In genomic region chr6:26233608-26234420, GRCh38 we compare ENCODE assay signal across 8 cellular contexts.
A peak's percentile ranks its signal among the peaks of the same experiment; 100 is the strongest.
DNase-seq lines count a peak whose midpoint lies in the region; ATAC-seq, FAIRE-seq and TF ChIP-seq lines count a peak whose summit lies in the region.

No MANE protein-coding gene starts in this region.

- TF ChIP-seq CTCF in MM.1S (IDR thresholded peaks at IDR 0.05; ENCODE audit: low read length) (no peak), H1 (IDR thresholded peaks at IDR 0.05; ENCODE audit: control extremely low read depth in 1 of 3, insufficient read depth in 1 of 3, low read depth in 1 of 3, low read length in 3 of 3) (no peak)

- peak overlapping the region; percentile 88 for H2BK5ac ChIP-seq in H1 (ENCODE audit: low read depth, low read length)

- H2BK12ac ChIP-seq in H1 (ENCODE audit: low read depth, low read length): peak overlapping the region; percentile 11; the same call in 1 of the 2 replicates

- no peak overlapping the region for H2BK20ac ChIP-seq in H1 (ENCODE audit: low read length)

- H3K9ac ChIP-seq in MM.1S (ENCODE audit: low read length) (peak overlapping the region; percentile 94), H1 (replicated peaks in 1 of 4; ENCODE audit: extremely low read depth in 1 of 4, low read depth in 3 of 4, low read length in 3 of 4) (peak overlapping the region; percentile 89 to 94 (median 92))

- 2% methylated on average over 34 of the region's 34 CpGs; no CpG with 5 or more reads in 1 of the 2 experiments for WGBS in H1 (ENCODE audit: extremely low coverage in 1 of 2, insufficient coverage in 1 of 2, insufficient read length in 1 of 2, insufficient replicate concordance in 2 of 2, low coverage in 1 of 2, low lambda C conversion rate in 2 of 2, missing lambda C conversion rate in 1 of 2), 2 experiments

- TF ChIP-seq POLR2A in H1 (IDR thresholded peaks at IDR 0.05; ENCODE audit: control extremely low read depth in 1 of 2, low read depth in 2 of 2, low read length in 2 of 2): peak; percentile 97 to 98

- peak overlapping the region; percentile 10 for H3K56ac ChIP-seq in H1 (replicated peaks; ENCODE audit: insufficient read length, low read depth, low read length)

- peak; percentile 83 for DNase-seq in ELR (ENCODE audit: low read depth)
- peak; percentile 90 for DNase-seq in MM.1S
- peak; percentile 80 for DNase-seq in activated CD4-positive, alpha-beta T cell treated with anti-CD3 and anti-CD28 coated beads, Interleukin-2, amount 10 ng/mL, durations not matched to agents 7 days and 5 days
- DNase-seq in H1 (ENCODE audit: low read depth in 1 of 2, low spot score in 2 of 2): no peak
- DNase-seq in stimulated activated naive CD4-positive, alpha-beta T cell treated with Interleukin-2 at 50 U/mL for 16 hours (lab: John Stamatoyannopoulos, UW): peak; percentile 57
- DNase-seq in occipital lobe (lab: John Stamatoyannopoulos, UW): no peak

- no peaks in the 10 kb centered on the region for H3K9me3 Mint-ChIP-seq in activated CD4-positive, alpha-beta T cell treated with anti-CD3 and anti-CD28 coated beads, Interleukin-2, amount 10 ng/mL, durations not matched to agents 7 days and 5 days

- H2AK5ac ChIP-seq in H1 (ENCODE audit: low read depth, low read length): no peak overlapping the region

- peak overlapping the region; percentile 72 for H4K5ac ChIP-seq in H1 (ENCODE audit: insufficient read length, low read depth, low read length)

- H3K4me3 ChIP-seq in MM.1S (ENCODE audit: low read length) (peak overlapping the region; percentile 61), H1 (ENCODE audit: extremely low read depth in 1 of 4, insufficient read depth in 2 of 4, low read depth in 3 of 4, low read length in 4 of 4) (peak overlapping the region; percentile 83 to 91 (median 88)), mononuclear cell (ENCODE audit: low read length) (peak overlapping the region; percentile 60)

- peak overlapping the region; percentile 74 for H2AFZ ChIP-seq in MM.1S (ENCODE audit: low read length)
- H2AFZ ChIP-seq in H1 (ENCODE audit: low read length): no peak overlapping the region

- H3K4ac ChIP-seq in H1 (replicated peaks; ENCODE audit: insufficient read length, low read depth, low read length): peak overlapping the region; percentile 88

- 0 out of 3 replicates have a peak, but pooled peaks of 1 of the 2 experiments have one; percentile 26 for TF ChIP-seq EP300 in H1 (IDR thresholded peaks at IDR 0.05; ENCODE audit: borderline replicate concordance in 1 of 2, low read depth in 2 of 2, low read length in 2 of 2)

- H3K9me2 ChIP-seq in MM.1S (replicated peaks; ENCODE audit: insufficient read depth, low read length): no peaks in the 10 kb centered on the region

- H3F3A ChIP-seq in MM.1S (ENCODE audit: insufficient read depth, low read length): peaks cover 35% of the 10 kb centered on the region

- H3K36me3 Mint-ChIP-seq in activated CD4-positive, alpha-beta T cell treated with anti-CD3 and anti-CD28 coated beads, Interleukin-2, amount 10 ng/mL, durations not matched to agents 7 days and 5 days (ENCODE audit: low read depth): peaks cover 5% of the 10 kb centered on the region

- H3K79me2 ChIP-seq in MM.1S (ENCODE audit: low read length) (no peaks in the 10 kb centered on the region), H1 (ENCODE audit: control insufficient read depth in 1 of 2, insufficient read depth in 2 of 2, low read length in 2 of 2) (no peaks in the 10 kb centered on the region)

- H3K27ac ChIP-seq in MM.1S (ENCODE audit: low read length): peak overlapping the region; percentile 97
- H3K27ac ChIP-seq in H1 (ENCODE audit: low read depth, low read length): peak overlapping the region; percentile 93

- H3K9me3 ChIP-seq in MM.1S (replicated peaks; ENCODE audit: insufficient read depth, low read length): no peaks in the 10 kb centered on the region
- H3K9me3 ChIP-seq in H1 (ENCODE audit: insufficient read depth in 2 of 2, low read depth in 1 of 2, low read length in 1 of 2): no peaks in the 10 kb centered on the region
- no peaks in the 10 kb centered on the region for H3K9me3 ChIP-seq in mononuclear cell (ENCODE audit: low read depth, low read length)

- H2BK120ac ChIP-seq in H1 (replicated peaks; ENCODE audit: low read depth, low read length): peak overlapping the region; percentile 58

- CTCF ChIA-PET in activated CD4-positive, alpha-beta T cell treated with anti-CD3 and anti-CD28 coated beads, Interleukin-2, amount 10 ng/mL, durations not matched to agents 7 days and 5 days (lab: Charles Lee): interaction anchor here (0.7 to 3.9 kb wide), 9 partner anchors 9 to 190 kb away, joined by 3 to 28 read pairs (median 5); a partner anchor contains a TSS
- CTCF ChIA-PET in H1 (lab: Charles Lee; ENCODE audit: partially characterized antibody): interaction anchor here (0.7 to 2.8 kb wide), 7 partner anchors 8 to 45 kb away, joined by 3 to 10 read pairs (median 4); a partner anchor contains a TSS

- H4K20me1 ChIP-seq in MM.1S (ENCODE audit: insufficient read depth, low read length) (no peaks in the 10 kb centered on the region), H1 (replicated peaks in 1 of 2; ENCODE audit: control insufficient read depth in 1 of 2, insufficient read depth in 2 of 2, low read length in 2 of 2) (no peaks in the 10 kb centered on the region)

- 0 out of 4 replicates have a peak, but pooled peaks of 1 of the 2 experiments have one; percentile 1 for TF ChIP-seq RAD21 in H1 (IDR thresholded peaks at IDR 0.05 in 1 of 2, conservative IDR thresholded peaks at IDR 0.05 in 1 of 2; ENCODE audit: low read depth in 2 of 2, low read length in 2 of 2)

- no peak overlapping the region for H3K14ac ChIP-seq in H1 (ENCODE audit: insufficient read length)

- H3K36me3 ChIP-seq in MM.1S (replicated peaks; ENCODE audit: insufficient read depth, low read length) (no peaks in the 10 kb centered on the region), H1 (ENCODE audit: control insufficient read depth in 2 of 4, insufficient read depth in 4 of 4, low read length in 3 of 4) (no peaks in the 10 kb centered on the region)

- peak overlapping the region; percentile 77 for H4K91ac ChIP-seq in H1 (replicated peaks; ENCODE audit: insufficient read length, low read length)

- peak overlapping the region; percentile 76 for H3K18ac ChIP-seq in H1 (ENCODE audit: extremely low read depth, low read length)

- no peaks in the 10 kb centered on the region for H3K79me1 ChIP-seq in H1 (ENCODE audit: low read depth, low read length)

- H3K4me1 ChIP-seq in MM.1S (ENCODE audit: low read length) (peaks cover 3% of the 10 kb centered on the region; the same call in 1 of the 2 replicates), H1 (replicated peaks in 1 of 4; ENCODE audit: control insufficient read depth in 3 of 4, insufficient read depth in 4 of 4, low read length in 3 of 4) (peaks cover 0 to 3% (median 0%) of the 10 kb centered on the region in 4 experiments; a peak in 3 of 7 replicates), mononuclear cell (ENCODE audit: insufficient read depth, low read length) (peaks cover 30% of the 10 kb centered on the region)

- H3K4me1 Mint-ChIP-seq in activated CD4-positive, alpha-beta T cell treated with anti-CD3 and anti-CD28 coated beads, Interleukin-2, amount 10 ng/mL, durations not matched to agents 7 days and 5 days: peaks cover 57% of the 10 kb centered on the region

- H3K4me2 ChIP-seq in MM.1S (ENCODE audit: low read depth, low read length) (peak overlapping the region; percentile 80), H1 (ENCODE audit: insufficient read depth in 1 of 2, low read depth in 2 of 2, low read length in 2 of 2) (peak overlapping the region; percentile 68 to 79)

- peak; percentile 42 for ATAC-seq in GM21825 (IDR thresholded peaks at IDR 0.05; ENCODE audit: unreplicated experiment)

- H3K27me3 ChIP-seq in MM.1S (replicated peaks; ENCODE audit: insufficient read depth, low read length): no peaks in the 10 kb centered on the region
- H3K27me3 ChIP-seq in H1 (replicated peaks in 1 of 4; ENCODE audit: control insufficient read depth in 3 of 4, extremely low read depth in 1 of 4, insufficient read depth in 3 of 4, low read length in 3 of 4): no peaks in the 10 kb centered on the region
- H3K27me3 ChIP-seq in mononuclear cell (ENCODE audit: insufficient read depth, low read length): no peaks in the 10 kb centered on the region

- POLR2A ChIA-PET in activated CD4-positive, alpha-beta T cell treated with anti-CD3 and anti-CD28 coated beads, Interleukin-2, amount 10 ng/mL, durations not matched to agents 7 days and 5 days (lab: Charles Lee): interaction anchor here (0.6 to 6.5 kb wide), 42 partner anchors 7 to 1659 kb away, joined by 3 to 142 read pairs (median 5); a partner anchor contains a TSS
- POLR2A ChIA-PET in H1 (lab: Charles Lee; ENCODE audit: partially characterized antibody): interaction anchor here (0.6 to 9.7 kb wide), 47 partner anchors 9 to 1660 kb away, joined by 3 to 477 read pairs (median 10); a partner anchor contains a TSS

- H2BK15ac ChIP-seq in H1 (ENCODE audit: low read length): no peak overlapping the region

- peak; percentile 32 for FAIRE-seq in H1 (lab: Jason Lieb, UNC)

- H3K4me3 Mint-ChIP-seq in activated CD4-positive, alpha-beta T cell treated with anti-CD3 and anti-CD28 coated beads, Interleukin-2, amount 10 ng/mL, durations not matched to agents 7 days and 5 days: peak overlapping the region; percentile 85

- peak overlapping the region; percentile 100 for H3K27ac Mint-ChIP-seq in activated CD4-positive, alpha-beta T cell treated with anti-CD3 and anti-CD28 coated beads, Interleukin-2, amount 10 ng/mL, durations not matched to agents 7 days and 5 days

- no peak overlapping the region for H3K23ac ChIP-seq in H1 (ENCODE audit: insufficient read length)

- no peaks in the 10 kb centered on the region for H3K27me3 Mint-ChIP-seq in activated CD4-positive, alpha-beta T cell treated with anti-CD3 and anti-CD28 coated beads, Interleukin-2, amount 10 ng/mL, durations not matched to agents 7 days and 5 days

- H4K8ac ChIP-seq in H1 (ENCODE audit: extremely low read depth, insufficient read depth, low read length): peak overlapping the region; percentile 58; the same call in 1 of the 2 replicates

- H3K23me2 ChIP-seq in H1 (ENCODE audit: low read depth, low read length): peaks cover 5% of the 10 kb centered on the region; the same call in 1 of the 2 replicates

TF ChIP-seq in H1, 55 proteins besides CTCF, POLR2A, EP300 and RAD21 (continues in another document):
- TF ChIP-seq JUND (IDR thresholded peaks at IDR 0.05; ENCODE audit: low read length): no peak
- 0 out of 2 replicates have a peak, but pooled peaks have one; percentile 16 for TF ChIP-seq BRCA1 (IDR thresholded peaks at IDR 0.05; ENCODE audit: low read depth, low read length)
- peak; percentile 92 for TF ChIP-seq SIRT6 (IDR thresholded peaks at IDR 0.05; ENCODE audit: low read length)
- no peak for TF ChIP-seq KDM5A (IDR thresholded peaks at IDR 0.05; ENCODE audit: low read length)
- no peak for TF ChIP-seq SAP30 (IDR thresholded peaks at IDR 0.05; ENCODE audit: insufficient read depth, insufficient replicate concordance, low read length)
- peak; percentile 87 for TF ChIP-seq SP4 (IDR thresholded peaks at IDR 0.05; ENCODE audit: low read length)
- peak; percentile 98 for TF ChIP-seq POLR2AphosphoS5 (IDR thresholded peaks at IDR 0.05; ENCODE audit: low read depth, low read length)
- peak; percentile 12; the same call in 1 of the 2 replicates for TF ChIP-seq POU5F1 (IDR thresholded peaks at IDR 0.05; ENCODE audit: low read depth, low read length)
- no peak for TF ChIP-seq RNF2 (IDR thresholded peaks at IDR 0.05; ENCODE audit: borderline replicate concordance, low read depth, low read length, missing control alignments, poor library complexity, severe bottlenecking)

Comparison
In these comparisons a context has a peak if more than half of its experiments do, and no peak if none do; other contexts are left out.
1. DNase-seq: peak in ELR (single experiment), MM.1S (single experiment), activated CD4-positive, alpha-beta T cell treated with anti-CD3 and anti-CD28 coated beads, Interleukin-2, amount 10 ng/mL, durations not matched to agents 7 days and 5 days (single experiment) and stimulated activated naive CD4-positive, alpha-beta T cell treated with Interleukin-2 at 50 U/mL for 16 hours (single experiment); none in H1 (0 of 2) and occipital lobe (single experiment).
2. Peak in every context shown above with its lines, with median percentiles within 50 percentile points of each other: H3K4me3 ChIP-seq.